Comparison of ENCODE assay signal across 7 cellular contexts in genomic region chr1:39196244-39197215, GRCh38. TPM values are rescaled to one million over a fixed set of nuclear protein-coding genes. Genes with fewer than 3 reads are reported as not detected.
DNase-seq lines count a peak whose midpoint lies in the region; ATAC-seq and TF ChIP-seq lines count a peak whose summit lies in the region.

No MANE protein-coding gene starts in this region.

- no peaks in the 10 kb centered on the region for H3K27me3 ChIP-seq in gastroesophageal sphincter
- no peaks in the 10 kb centered on the region for H3K27me3 ChIP-seq in subcutaneous abdominal adipose tissue (ENCODE audit: control insufficient read depth in 5 of 5, insufficient read depth in 4 of 5, low read length in 5 of 5)

- peak overlapping the region in 1 of 5 donors; percentile 48 for H3K9ac ChIP-seq in subcutaneous abdominal adipose tissue (ENCODE audit: low read length in 5 of 5)

- no peak for TF ChIP-seq CTCF in gastroesophageal sphincter (IDR thresholded peaks at IDR 0.05)

- TF ChIP-seq POLR2A in gastroesophageal sphincter (IDR thresholded peaks at IDR 0.05), result no peak

- ATAC-seq in GM19467 (IDR thresholded peaks at IDR 0.05; ENCODE audit: unreplicated experiment), result peak; percentile 44
- ATAC-seq in gastroesophageal sphincter, result no peak

- H3K36me3 ChIP-seq in gastroesophageal sphincter, result no peaks in the 10 kb centered on the region
- no peaks in the 10 kb centered on the region for H3K36me3 ChIP-seq in subcutaneous abdominal adipose tissue (ENCODE audit: control insufficient read depth in 5 of 5, insufficient read depth in 5 of 5, low read length in 5 of 5)

- TF ChIP-seq EP300 in gastroesophageal sphincter (IDR thresholded peaks at IDR 0.05), result no peak

- 67 to 69% methylated on average over 6 of the region's 6 CpGs for WGBS in gastroesophageal sphincter (ENCODE audit: low coverage in 1 of 2), 2 donors

- peak overlapping the region; percentile 78 to 91 (median 82) for H3K27ac ChIP-seq in gastroesophageal sphincter
- peak overlapping the region; percentile 37 for H3K27ac ChIP-seq in subcutaneous abdominal adipose tissue (ENCODE audit: low read depth, low read length)

- H3K4me1 ChIP-seq in gastroesophageal sphincter, result peaks cover 16 to 80% (median 38%) of the 10 kb centered on the region in 3 donors
- H3K4me1 ChIP-seq in subcutaneous abdominal adipose tissue (ENCODE audit: control insufficient read depth in 5 of 5, insufficient read depth in 5 of 5, low read length in 5 of 5), result peaks cover 4 to 35% (median 22%) of the 10 kb centered on the region in 5 donors

- H3K9me3 ChIP-seq in gastroesophageal sphincter, result no peaks in the 10 kb centered on the region
- H3K9me3 ChIP-seq in subcutaneous abdominal adipose tissue (ENCODE audit: control insufficient read depth in 5 of 5, low read length in 5 of 5), result no peaks in the 10 kb centered on the region

- DNase-seq in NOMO-1 (lab: John Stamatoyannopoulos, UW; ENCODE audit: unreplicated experiment in 2 of 2), result peak; percentile 75 to 92
- DNase-seq in activated T-cell treated with anti-CD3 and anti-CD28 coated beads, Interleukin-2, amount 50 U/mL, for 1 hour, result peak; percentile 58
- DNase-seq in NCI-H510A (lab: John Stamatoyannopoulos, UW), result no peak
- DNase-seq in NCI-H1092 (lab: John Stamatoyannopoulos, UW), result no peak

- no peak overlapping the region for H3K4me3 ChIP-seq in gastroesophageal sphincter
- H3K4me3 ChIP-seq in subcutaneous abdominal adipose tissue (ENCODE audit: low read depth in 1 of 5, low read length in 5 of 5), result no peak overlapping the region

RNA-seq across cellular contexts. Expression of gene MACF1, which starts 8.0 kb away (rescaled TPM):
- 100 to 1,000 TPM; 454 to 752 (median 541) TPM for total RNA-seq in gastroesophageal sphincter

Comparison
In these comparisons a context has a peak if more than half of its experiments do, and no peak if none do; other contexts are left out.
1. DNase-seq: peak in NOMO-1 (2 of 2) and activated T-cell treated with anti-CD3 and anti-CD28 coated beads, Interleukin-2, amount 50 U/mL, for 1 hour (single experiment); none in NCI-H510A (single experiment) and NCI-H1092 (single experiment).